In the genomic region with DNA sequence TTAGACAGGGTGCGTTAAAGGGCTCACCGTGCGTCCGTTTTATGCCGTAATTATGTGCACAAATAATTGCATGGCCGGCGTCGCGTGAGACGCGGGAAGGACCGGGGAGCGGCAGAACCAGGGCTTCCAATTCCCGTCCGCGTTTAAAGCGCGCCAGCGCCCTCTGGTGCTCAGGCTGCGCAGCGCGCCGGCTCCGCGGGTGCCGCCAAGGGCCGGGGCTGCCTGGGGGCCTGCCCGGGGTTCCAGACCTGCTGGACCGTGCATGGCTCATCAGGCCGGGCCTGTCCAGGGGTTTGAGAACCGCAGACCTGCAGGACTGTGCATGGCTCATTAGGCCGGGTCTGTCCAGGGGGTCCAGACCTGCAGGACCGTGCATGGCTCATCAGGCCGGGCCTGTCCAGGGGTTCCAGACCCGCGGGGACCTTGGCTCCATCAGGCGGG, we compare ENCODE assay signal across 8 cellular contexts.
DNase-seq lines count a peak whose midpoint lies in the region; ATAC-seq and TF ChIP-seq lines count a peak whose summit lies in the region.

No MANE protein-coding gene starts in this region.

- H3K4me1 ChIP-seq in prostate gland (replicated peaks) (no peaks in the 10 kb centered on the region), upper lobe of right lung (no peaks in the 10 kb centered on the region)

- H3K27me3 ChIP-seq in prostate gland (replicated peaks; ENCODE audit: insufficient read depth) = no peaks in the 10 kb centered on the region
- peaks cover 21% of the 10 kb centered on the region for H3K27me3 ChIP-seq in upper lobe of right lung

- TF ChIP-seq CTCF in prostate gland (IDR thresholded peaks at IDR 0.05) = peak; percentile 90 to 96 (median 94)
- peak; percentile 95 for TF ChIP-seq CTCF in upper lobe of right lung (IDR thresholded peaks at IDR 0.05)

- DNase-seq in AG08396 (ENCODE audit: low spot score) (peak; percentile 91), HUDEP-2 (lab: John Stamatoyannopoulos, UW; ENCODE audit: unreplicated experiment in 76 of 76) (peak in 61 of 76 experiments; percentile 7 to 76 (median 46)), SK-N-MC (ENCODE audit: low read depth, low spot score) (no peak), Right ventricle myocardium inferior (ENCODE audit: missing footprints) (peak; percentile 80), prostate gland (ENCODE audit: low spot score) (peak; percentile 60), upper lobe of right lung (peak; percentile 89)
- peak; percentile 80 for DNase-seq in activated naive CD4-positive, alpha-beta T cell treated with anti-CD3 and anti-CD28 coated beads, Interleukin-2, amount 50 U/mL, for 16 hours

- H3K9me3 ChIP-seq in SK-N-MC (ENCODE audit: low read depth, low read length) (no peaks in the 10 kb centered on the region), prostate gland (no peaks in the 10 kb centered on the region), upper lobe of right lung (no peaks in the 10 kb centered on the region)

- H3K4me3 ChIP-seq in SK-N-MC (peak overlapping the region; percentile 76), prostate gland (no peak overlapping the region), upper lobe of right lung (peak overlapping the region; percentile 43)

- H3K27ac ChIP-seq in SK-N-MC (no peak overlapping the region), prostate gland (no peak overlapping the region), upper lobe of right lung (no peak overlapping the region)

- intact Hi-C loops in Right ventricle myocardium inferior (cut with DNase I) (loop anchor here (1.0 kb wide), 2 partner anchors 268 to 514 kb away; no protein-coding TSS in a partner anchor), prostate gland (cut with DNase I) (loop anchor here (1.0 to 5.0 kb wide), 2 partner anchors 267 to 514 kb away; no protein-coding TSS in a partner anchor), upper lobe of right lung (cut with DNase I) (loop anchor here (5.0 kb wide), 1 partner anchor 512 kb away; no protein-coding TSS in a partner anchor)

- no peak for TF ChIP-seq POLR2A in prostate gland (IDR thresholded peaks at IDR 0.05)

- H3K36me3 ChIP-seq in SK-N-MC (ENCODE audit: insufficient read depth, low read length) (no peaks in the 10 kb centered on the region), prostate gland (no peaks in the 10 kb centered on the region), upper lobe of right lung (no peaks in the 10 kb centered on the region)

- 16% methylated on average over 36 of the region's 37 CpGs for WGBS in prostate gland

- ATAC-seq in GM18909 (IDR thresholded peaks at IDR 0.05; ENCODE audit: poor library complexity, unreplicated experiment) (peak; percentile 94), Right ventricle myocardium inferior (peak; percentile 87), upper lobe of right lung (peak; percentile 96)

- H3K9ac ChIP-seq in SK-N-MC (ENCODE audit: insufficient read length) = peak overlapping the region; percentile 45

Comparison
In these comparisons a context has a peak if more than half of its experiments do, and no peak if none do; other contexts are left out.
1. H3K4me3 ChIP-seq: peak in SK-N-MC (single experiment) and upper lobe of right lung (single experiment); none in prostate gland (0 of 2).
2. Peak in every context shown above with its lines, with median percentiles within 50 percentile points of each other: ATAC-seq.